In genomic region chr4:1859389-1859753, GRCh38 we compare ENCODE assay signal across 3 cellular contexts.
TF ChIP-seq lines count a peak whose summit lies in the region.

No MANE protein-coding gene starts in this region.

TF ChIP-seq in HepG2, 621 proteins besides CTCF, POLR2A, EP300 and RAD21:
- peak; percentile 67 for TF ChIP-seq STAG1 (CRISPR knock-in tag; IDR thresholded peaks at IDR 0.05)
- TF ChIP-seq GMEB1 (CRISPR knock-in tag; IDR thresholded peaks at IDR 0.05; ENCODE audit: borderline replicate concordance), result no peak
- TF ChIP-seq SMC3 (IDR thresholded peaks at IDR 0.05; ENCODE audit: low read length), result peak; percentile 55; the same call in 1 of the 2 replicates
- no peak for TF ChIP-seq KAT8 (CRISPR knock-in tag; IDR thresholded peaks at IDR 0.05)
- TF ChIP-seq ZNF781 (CRISPR knock-in tag; IDR thresholded peaks at IDR 0.05; ENCODE audit: borderline replicate concordance, not compliant biosample characterization), result peak; percentile 32
- TF ChIP-seq ZNF687 (CRISPR knock-in tag; IDR thresholded peaks at IDR 0.05), result 0 out of 2 replicates have a peak, but pooled peaks have one; percentile 17

TF ChIP-seq in K562, 482 proteins besides CTCF, POLR2A, EP300 and RAD21:
- TF ChIP-seq GABPB2 (CRISPR knock-in tag; conservative IDR thresholded peaks at IDR 0.05) (no peak), HIVEP1 (CRISPR knock-in tag; IDR thresholded peaks at IDR 0.05) (no peak)

TF ChIP-seq in WTC11, 78 proteins besides CTCF, POLR2A, EP300 and RAD21:
- TF ChIP-seq NFYB (CRISPR knock-in tag; conservative IDR thresholded peaks at IDR 0.05; ENCODE audit: low read depth), result no peak
- no peak for TF ChIP-seq IRF2 (CRISPR knock-in tag; IDR thresholded peaks at IDR 0.05; ENCODE audit: borderline replicate concordance, low read depth)
- TF ChIP-seq SOX15 (CRISPR knock-in tag; IDR thresholded peaks at IDR 0.05), result no peak
- TF ChIP-seq FOXK1 (CRISPR knock-in tag; IDR thresholded peaks at IDR 0.05), result no peak
- TF ChIP-seq PREB (CRISPR knock-in tag; IDR thresholded peaks at IDR 0.05; ENCODE audit: borderline replicate concordance), result no peak
- TF ChIP-seq NR3C1 (CRISPR knock-in tag; conservative IDR thresholded peaks at IDR 0.05; ENCODE audit: low read depth), result no peak
- no peak for TF ChIP-seq ZNF219 (CRISPR knock-in tag; IDR thresholded peaks at IDR 0.05; ENCODE audit: borderline replicate concordance)
- no peak for TF ChIP-seq NR1H2 (CRISPR knock-in tag; IDR thresholded peaks at IDR 0.05)
- no peak for TF ChIP-seq ZNF121 (CRISPR knock-in tag; IDR thresholded peaks at IDR 0.05)
- no peak for TF ChIP-seq ATF1 (CRISPR knock-in tag; IDR thresholded peaks at IDR 0.05)
- no peak for TF ChIP-seq IRF1 (CRISPR knock-in tag; IDR thresholded peaks at IDR 0.05)
- no peak for TF ChIP-seq E2F5 (CRISPR knock-in tag; IDR thresholded peaks at IDR 0.05)
- TF ChIP-seq RORB (CRISPR knock-in tag; IDR thresholded peaks at IDR 0.05), result no peak
- TF ChIP-seq E2F4 (CRISPR knock-in tag; IDR thresholded peaks at IDR 0.05; ENCODE audit: borderline replicate concordance, low read depth), result no peak
- TF ChIP-seq ZNF512 (CRISPR knock-in tag; IDR thresholded peaks at IDR 0.05; ENCODE audit: borderline replicate concordance), result no peak
- TF ChIP-seq ESRRA (CRISPR knock-in tag; IDR thresholded peaks at IDR 0.05; ENCODE audit: borderline replicate concordance), result no peak
- TF ChIP-seq ATF2 (CRISPR knock-in tag; IDR thresholded peaks at IDR 0.05; ENCODE audit: borderline replicate concordance, low read depth), result no peak
- no peak for TF ChIP-seq NFE2L1 (CRISPR knock-in tag; IDR thresholded peaks at IDR 0.05)
